In genomic region chr21:36926989-36927695, GRCh38 we compare ENCODE assay signal across 20 cellular contexts. TPM values are rescaled to one million over a fixed set of nuclear protein-coding genes. Genes with fewer than 3 reads are reported as not detected.
DNase-seq lines count a peak whose midpoint lies in the region; ATAC-seq and TF ChIP-seq lines count a peak whose summit lies in the region.
"Had no signal": no experiment of that assay in that cellular context is flagged by ENCODE, and none has a peak within 500 bp of the region (broad histone marks: within the 10 kb centered on the region; RNA-seq: fewer than 3 reads in every experiment).

No MANE protein-coding gene starts in this region.

- no peak overlapping the region for H3K4me3 Mint-ChIP-seq in activated CD4-positive, alpha-beta T cell treated with anti-CD3 and anti-CD28 coated beads for 36 hours
- H3K4me3 Mint-ChIP-seq: activated CD4-positive, alpha-beta T cell treated with anti-CD3 and anti-CD28 coated beads, Interleukin-2, amount 10 ng/mL, durations not matched to agents 24 days and 14 days; activated naive CD4-positive, alpha-beta T cell treated with anti-CD3 and anti-CD28 coated beads, Interleukin-2, amount 50 U/mL, for 24 hours; activated T-helper 1 cell treated with anti-CD3 and anti-CD28 coated beads, Interleukin-12 subunit alpha, Interleukin-12 subunit beta, Interleukin-2, Interleukin-4 antibody, amounts not matched to agents 30 ng/mL and 10 ng/mL and 1 ng/mL, durations not matched to agents 14 hours and 24 hours and 36 hours; IgD-negative memory B cell; T-helper 17 cell had no signal

- H3K27ac Mint-ChIP-seq in activated CD4-positive, alpha-beta T cell treated with anti-CD3 and anti-CD28 coated beads for 36 hours, result no peak overlapping the region
- H3K27ac Mint-ChIP-seq: activated CD4-positive, alpha-beta T cell treated with anti-CD3 and anti-CD28 coated beads, Interleukin-2, amount 10 ng/mL, durations not matched to agents 24 days and 14 days; activated naive CD4-positive, alpha-beta T cell treated with anti-CD3 and anti-CD28 coated beads, Interleukin-2, amount 50 U/mL, for 24 hours; activated T-helper 1 cell treated with anti-CD3 and anti-CD28 coated beads, Interleukin-12 subunit alpha, Interleukin-12 subunit beta, Interleukin-2, Interleukin-4 antibody, amounts not matched to agents 30 ng/mL and 10 ng/mL and 1 ng/mL, durations not matched to agents 14 hours and 24 hours and 36 hours; IgD-negative memory B cell; T-helper 17 cell had no signal

- peaks cover 11% of the 10 kb centered on the region for H3K4me1 Mint-ChIP-seq in activated CD4-positive, alpha-beta T cell treated with anti-CD3 and anti-CD28 coated beads for 36 hours
- H3K4me1 Mint-ChIP-seq: IgD-negative memory B cell had no signal

- DNase-seq in A673 (ENCODE audit: low spot score) (peak; percentile 23), HCT116 (ENCODE audit: low read depth, low spot score) (no peak), PC-3 (peak; percentile 48), fibroblast of villous mesenchyme (ENCODE audit: low read depth) (peak; percentile 68), epidermal melanocyte (ENCODE audit: insufficient read length, low spot score) (no peak), HAP-1 (ENCODE audit: low spot score in 2 of 2) (no peak), omental fat pad (ENCODE audit: low spot score) (no peak)
- no peak for DNase-seq in activated CD4-positive, alpha-beta T cell treated with anti-CD3 and anti-CD28 coated beads for 36 hours

- POLR2A ChIA-PET in A673 (lab: Charles Lee; ENCODE audit: low non-redundant PET) (interaction anchor here (0.6 kb wide), 1 partner anchor 603 kb away, joined by 3 read pairs; no protein-coding TSS in a partner anchor), HCT116 (lab: Charles Lee) (no interaction called here), PC-3 (lab: Charles Lee; ENCODE audit: unreplicated experiment) (interaction anchor here (0.5 to 0.6 kb wide), 2 partner anchors 148 to 570 kb away, joined by 4 to 7 read pairs; no protein-coding TSS in a partner anchor)
- POLR2A ChIA-PET in activated CD4-positive, alpha-beta T cell treated with anti-CD3 and anti-CD28 coated beads for 36 hours (lab: Charles Lee), result interaction anchor here (1.2 kb wide), 1 partner anchor 298 kb away, joined by 5 read pairs; no protein-coding TSS in a partner anchor

- H3K36me3 ChIP-seq in A673 (ENCODE audit: insufficient read depth, low read length, poor library complexity, severe bottlenecking) (no peaks in the 10 kb centered on the region), HCT116 (ENCODE audit: control insufficient read depth in 1 of 2, insufficient read depth in 2 of 2, low read length in 2 of 2) (no peaks in the 10 kb centered on the region), PC-3 (ENCODE audit: low read depth, low read length) (0 out of 2 replicates have a peak, but pooled peaks cover 8% of the 10 kb centered on the region), HAP-1 (replicated peaks) (peaks cover 6% of the 10 kb centered on the region; the same call in 1 of the 2 replicates)

- no peaks in the 10 kb centered on the region for H3K27me3 ChIP-seq in A673 (replicated peaks; ENCODE audit: insufficient read depth, low read depth, low read length, poor library complexity)
- no peaks in the 10 kb centered on the region for H3K27me3 ChIP-seq in HCT116 (ENCODE audit: insufficient read depth, low read length)
- no peaks in the 10 kb centered on the region for H3K27me3 ChIP-seq in PC-3 (ENCODE audit: low read length)
- H3K27me3 ChIP-seq in HAP-1 (ENCODE audit: low read depth), result no peaks in the 10 kb centered on the region
- H3K27me3 ChIP-seq: dorsolateral prefrontal cortex, foreskin keratinocyte, MG63, testis, vagina had no signal

- no peak for TF ChIP-seq POLR2A in HCT116 (IDR thresholded peaks at IDR 0.05; ENCODE audit: borderline replicate concordance, extremely low read depth, insufficient read depth, insufficient read length)

- no peaks in the 10 kb centered on the region for H3K9me3 Mint-ChIP-seq in activated CD4-positive, alpha-beta T cell treated with anti-CD3 and anti-CD28 coated beads for 36 hours (ENCODE audit: low read depth)
- H3K9me3 Mint-ChIP-seq: activated CD4-positive, alpha-beta T cell treated with anti-CD3 and anti-CD28 coated beads, Interleukin-2, amount 10 ng/mL, durations not matched to agents 24 days and 14 days; activated naive CD4-positive, alpha-beta T cell treated with anti-CD3 and anti-CD28 coated beads, Interleukin-2, amount 50 U/mL, for 24 hours; activated T-helper 1 cell treated with anti-CD3 and anti-CD28 coated beads, Interleukin-12 subunit alpha, Interleukin-12 subunit beta, Interleukin-2, Interleukin-4 antibody, amounts not matched to agents 30 ng/mL and 10 ng/mL and 1 ng/mL, durations not matched to agents 14 hours and 24 hours and 36 hours; IgD-negative memory B cell had no signal

- H3K9ac ChIP-seq in HCT116 (ENCODE audit: low read length), result no peak overlapping the region
- H3K9ac ChIP-seq in PC-3 (ENCODE audit: low read length), result peak overlapping the region; percentile 63

- H3F3A ChIP-seq in PC-3 (ENCODE audit: low read length, unreplicated experiment), result no peaks in the 10 kb centered on the region

- H3K36me3 Mint-ChIP-seq in activated CD4-positive, alpha-beta T cell treated with anti-CD3 and anti-CD28 coated beads for 36 hours (ENCODE audit: low read depth), result peaks cover 16% of the 10 kb centered on the region

- H3K9me3 ChIP-seq in A673 (ENCODE audit: low read depth, low read length, poor library complexity, severe bottlenecking) (no peaks in the 10 kb centered on the region), HCT116 (ENCODE audit: control insufficient read depth in 1 of 2, insufficient read depth in 1 of 2, low read depth in 1 of 2, low read length in 2 of 2) (no peaks in the 10 kb centered on the region), PC-3 (ENCODE audit: low read length) (no peaks in the 10 kb centered on the region), HAP-1 (no peaks in the 10 kb centered on the region)
- H3K9me3 ChIP-seq: MG63, psoas muscle, testis, vagina had no signal

- H3K27ac ChIP-seq in A673 (ENCODE audit: low read depth, low read length, poor library complexity, severe bottlenecking) (peak overlapping the region; percentile 34), HCT116 (ENCODE audit: low read depth, low read length) (no peak overlapping the region), PC-3 (ENCODE audit: low read length) (peak overlapping the region; percentile 68)
- H3K27ac ChIP-seq: dorsolateral prefrontal cortex, foreskin keratinocyte, psoas muscle, skin epidermis, testis, vagina had no signal

- CTCF ChIA-PET in A673 (lab: Charles Lee), result interaction anchor here (0.6 to 2.3 kb wide), 4 partner anchors 9 to 439 kb away, joined by 3 to 12 read pairs (median 4); no protein-coding TSS in a partner anchor
- CTCF ChIA-PET in HCT116 (lab: Charles Lee), result interaction anchor here (0.6 to 1.5 kb wide), 8 partner anchors 9 to 424 kb away, joined by 3 to 24 read pairs (median 3); no protein-coding TSS in a partner anchor
- CTCF ChIA-PET in PC-3 (lab: Charles Lee), result interaction anchor here (0.9 to 1.0 kb wide), 2 partner anchors 10 to 104 kb away, joined by 3 to 12 read pairs; no protein-coding TSS in a partner anchor
- CTCF ChIA-PET in activated CD4-positive, alpha-beta T cell treated with anti-CD3 and anti-CD28 coated beads for 36 hours (lab: Charles Lee), result interaction anchor here (0.6 to 7.1 kb wide), 12 partner anchors 8 to 432 kb away, joined by 3 to 47 read pairs (median 3); no protein-coding TSS in a partner anchor

- no peak overlapping the region for H3K4me2 ChIP-seq in HCT116 (ENCODE audit: low read length)
- peak overlapping the region; percentile 23 for H3K4me2 ChIP-seq in PC-3 (ENCODE audit: low read length)

- no TSS peak for BruUV-seq in A673 (replicated peaks; lab: Mats Ljungman, UMichigan)
- BruUV-seq in HCT116 (replicated peaks; lab: Mats Ljungman, UMichigan), result no TSS peak
- TSS peak; percentile 44 for BruUV-seq in PC-3 (replicated peaks; lab: Mats Ljungman, UMichigan)

- TF ChIP-seq RAD21 in HCT116 (IDR thresholded peaks at IDR 0.05; ENCODE audit: low read depth), result no peak

- H3K4me3 ChIP-seq in A673 (ENCODE audit: low read depth, low read length, poor library complexity, severe bottlenecking) (no peak overlapping the region), HCT116 (replicated peaks in 1 of 2; ENCODE audit: low read depth in 1 of 2, low read length in 2 of 2) (no peak overlapping the region), PC-3 (ENCODE audit: low read length) (no peak overlapping the region), fibroblast of villous mesenchyme (ENCODE audit: low read depth, low read length) (no peak overlapping the region), HAP-1 (no peak overlapping the region)
- H3K4me3 ChIP-seq: dorsolateral prefrontal cortex, MG63, psoas muscle, skin epidermis, testis, vagina had no signal

- H3K4me1 ChIP-seq in A673 (ENCODE audit: insufficient read depth, low read length, poor library complexity, severe bottlenecking) (peaks cover 29% of the 10 kb centered on the region), HCT116 (ENCODE audit: control insufficient read depth in 1 of 2, insufficient read depth in 2 of 2, low read length in 2 of 2) (peaks cover 0 to 4% of the 10 kb centered on the region in 2 experiments; a peak in 1 of 4 replicates), PC-3 (ENCODE audit: insufficient read depth, low read length) (peaks cover 22% of the 10 kb centered on the region), HAP-1 (no peaks in the 10 kb centered on the region)
- H3K4me1 ChIP-seq: foreskin keratinocyte, testis had no signal

- intact Hi-C loops in A673 (cut with micrococcal nuclease; ENCODE audit: unreplicated experiment), result loop anchor here (1.0 to 5.0 kb wide), 7 partner anchors 175 to 790 kb away; partner anchors contain the start of gene CBR3
- intact Hi-C loops in HCT116 (cut with micrococcal nuclease), result loop anchor here (1.0 to 10.0 kb wide), 5 partner anchors 172 to 505 kb away; no protein-coding TSS in a partner anchor
- intact Hi-C loops in PC-3 (cut with micrococcal nuclease), result loop anchor here (1.0 to 5.0 kb wide), 5 partner anchors 171 to 506 kb away; no protein-coding TSS in a partner anchor
- intact Hi-C loops in activated CD4-positive, alpha-beta T cell treated with anti-CD3 and anti-CD28 coated beads for 36 hours (cut with DNase I, micrococcal nuclease), result loop anchor here (1.0 to 10.0 kb wide), 9 partner anchors 180 to 786 kb away; no protein-coding TSS in a partner anchor

- H3K9me2 ChIP-seq in HCT116 (ENCODE audit: insufficient read depth) (no peaks in the 10 kb centered on the region), PC-3 (replicated peaks; ENCODE audit: low read length) (no peaks in the 10 kb centered on the region)

- H3K79me2 ChIP-seq in HCT116 (ENCODE audit: insufficient read depth, low read length) (no peaks in the 10 kb centered on the region), PC-3 (ENCODE audit: low read length) (peaks cover 16% of the 10 kb centered on the region; the same call in 1 of the 2 replicates)

- H2AFZ ChIP-seq in HCT116 (ENCODE audit: low read depth, low read length, poor library complexity, severe bottlenecking), result no peak overlapping the region
- H2AFZ ChIP-seq in PC-3 (ENCODE audit: low read length), result no peak overlapping the region

- RAD21 ChIA-PET in HCT116 (lab: Charles Lee; ENCODE audit: low non-redundant PET in 1 of 2, low total read pairs in 2 of 2, uncharacterized antibody in 2 of 2, unreplicated experiment in 2 of 2), result interaction anchor here (0.7 to 1.6 kb wide), 3 partner anchors 265 to 296 kb away, joined by 3 to 5 read pairs (median 4); no protein-coding TSS in a partner anchor

- ATAC-seq in HCT116, result peak; percentile 29
- peak; percentile 68 for ATAC-seq in PC-3
- ATAC-seq in activated CD4-positive, alpha-beta T cell treated with anti-CD3 and anti-CD28 coated beads for 36 hours, result no peak
- ATAC-seq in omental fat pad (ENCODE audit: low FRiP score), result no peak

- no peaks in the 10 kb centered on the region for H4K20me1 ChIP-seq in HCT116 (ENCODE audit: insufficient read depth)
- no peaks in the 10 kb centered on the region for H4K20me1 ChIP-seq in PC-3 (ENCODE audit: low read length)

- no peak for TF ChIP-seq CTCF in A673 (conservative IDR thresholded peaks at IDR 0.05; ENCODE audit: low read depth, low read length)
- no peak for TF ChIP-seq CTCF in HCT116 (IDR thresholded peaks at IDR 0.05 in 2 of 3, conservative IDR thresholded peaks at IDR 0.05 in 1 of 3; ENCODE audit: borderline replicate concordance in 1 of 3, insufficient read depth in 1 of 3, low read depth in 2 of 3, low read length in 2 of 3)
- no peak for TF ChIP-seq CTCF in PC-3 (conservative IDR thresholded peaks at IDR 0.05; ENCODE audit: low read depth, low read length)
- TF ChIP-seq CTCF in fibroblast of villous mesenchyme (IDR thresholded peaks at IDR 0.05; ENCODE audit: insufficient read depth, low read depth, low read length), result no peak
- TF ChIP-seq CTCF in omental fat pad (IDR thresholded peaks at IDR 0.05), result no peak

- in situ Hi-C loops in HAP-1 (cut with MboI; ENCODE audit: low sequenced_read_pairs), result loop anchor here (10.0 kb wide), 1 partner anchor 292 kb away; no protein-coding TSS in a partner anchor

- no peaks in the 10 kb centered on the region for H3K27me3 Mint-ChIP-seq in activated CD4-positive, alpha-beta T cell treated with anti-CD3 and anti-CD28 coated beads for 36 hours
- H3K27me3 Mint-ChIP-seq: activated CD4-positive, alpha-beta T cell treated with anti-CD3 and anti-CD28 coated beads, Interleukin-2, amount 10 ng/mL, durations not matched to agents 24 days and 14 days; activated naive CD4-positive, alpha-beta T cell treated with anti-CD3 and anti-CD28 coated beads, Interleukin-2, amount 50 U/mL, for 24 hours; IgD-negative memory B cell; T-helper 17 cell had no signal

RNA-seq across cellular contexts. Expression of gene HLCS, which starts 39.3 kb away (rescaled TPM):
- total RNA-seq in A673 (2021) (15.3 and 21.1 TPM in 2 replicates), HCT116 (2021; ENCODE audit: unreplicated experiment) (18.5 TPM), PC-3 (2014; rRNA removed) (31.7 and 44.1 TPM in 2 replicates), fibroblast of villous mesenchyme (38.0 and 44.0 TPM in 2 replicates), omental fat pad (10 to 100 TPM; 14.3 to 19.3 (median 17.6) TPM)
- polyA plus RNA-seq in HCT116 (2012), result 14.5 and 16.5 TPM in 2 replicates
- 10 to 100 TPM; 14.3 to 15.0 TPM for total RNA-seq in activated CD4-positive, alpha-beta T cell treated with anti-CD3 and anti-CD28 coated beads for 36 hours

Comparison
In these comparisons a context has a peak if more than half of its experiments do, and no peak if none do; other contexts are left out.
1. DNase-seq: peak in A673 (single experiment), PC-3 (single experiment) and fibroblast of villous mesenchyme (single experiment); none in HCT116 (single experiment), epidermal melanocyte (single experiment), activated CD4-positive, alpha-beta T cell treated with anti-CD3 and anti-CD28 coated beads for 36 hours (single experiment), HAP-1 (0 of 2) and omental fat pad (single experiment).
2. ATAC-seq: peak in HCT116 (single experiment) and PC-3 (single experiment); none in activated CD4-positive, alpha-beta T cell treated with anti-CD3 and anti-CD28 coated beads for 36 hours (single experiment) and omental fat pad (single experiment).